Comparison of ENCODE assay signal across 8 cellular contexts in genomic region chr9:106862115-106862945, GRCh38. TPM values are rescaled to one million over a fixed set of nuclear protein-coding genes. Genes with fewer than 3 reads are reported as not detected.
DNase-seq lines count a peak whose midpoint lies in the region; ATAC-seq and TF ChIP-seq lines count a peak whose summit lies in the region.

No MANE protein-coding gene starts in this region.

- H3K9me3 ChIP-seq in BLaER1 treated with 17β-estradiol and CSF1 and Interleukin-3, amounts not matched to agents 10 nM and 100 nM (replicated peaks in 1 of 11) = peaks cover 19 to 29% (median 24%) of the 10 kb centered on the region in 11 experiments
- H3K9me3 ChIP-seq in neural cell (ENCODE audit: low read length) = no peaks in the 10 kb centered on the region
- no peaks in the 10 kb centered on the region for H3K9me3 ChIP-seq in Karpas-422 (ENCODE audit: low read length)

- peak overlapping the region in 9 of 11 experiments; percentile 70 to 80 (median 77); a peak in 18 of 22 replicates for H3K27ac ChIP-seq in BLaER1 treated with 17β-estradiol and CSF1 and Interleukin-3, amounts not matched to agents 10 nM and 100 nM
- H3K27ac ChIP-seq in neural cell (ENCODE audit: low read length) (peak overlapping the region; percentile 94), Karpas-422 (ENCODE audit: low read length) (no peak overlapping the region)

- H3K36me3 ChIP-seq in BLaER1 treated with 17β-estradiol and CSF1 and Interleukin-3, amounts not matched to agents 10 nM and 100 nM = no peaks in the 10 kb centered on the region
- no peaks in the 10 kb centered on the region for H3K36me3 ChIP-seq in neural cell (ENCODE audit: insufficient read depth, low read length)
- no peaks in the 10 kb centered on the region for H3K36me3 ChIP-seq in Karpas-422 (ENCODE audit: insufficient read depth, low read length)

- no peaks in the 10 kb centered on the region for H3K27me3 ChIP-seq in BLaER1 treated with 17β-estradiol and CSF1 and Interleukin-3, amounts not matched to agents 10 nM and 100 nM
- H3K27me3 ChIP-seq in neural cell (ENCODE audit: insufficient read depth, low read depth, low read length) (peaks cover 12% of the 10 kb centered on the region), Karpas-422 (ENCODE audit: low read length) (no peaks in the 10 kb centered on the region)

- peak overlapping the region in 10 of 11 experiments; percentile 68 to 83 (median 81); a peak in 20 of 22 replicates for H3K9ac ChIP-seq in BLaER1 treated with 17β-estradiol and CSF1 and Interleukin-3, amounts not matched to agents 10 nM and 100 nM
- H3K9ac ChIP-seq in neural cell (ENCODE audit: low read length) (peak overlapping the region; percentile 89), Karpas-422 (ENCODE audit: low read length) (no peak overlapping the region)

- peak; percentile 23 for TF ChIP-seq CTCF in fibroblast of the aortic adventitia (IDR thresholded peaks at IDR 0.05; ENCODE audit: insufficient read depth, low read length)
- TF ChIP-seq CTCF in neural cell (IDR thresholded peaks at IDR 0.05; ENCODE audit: poor library complexity, severe bottlenecking) = peak; percentile 47

- H3K79me2 ChIP-seq in neural cell (replicated peaks; ENCODE audit: insufficient read depth, low read length) (peaks cover 40% of the 10 kb centered on the region), Karpas-422 (ENCODE audit: low read length) (no peaks in the 10 kb centered on the region)

- H2AFZ ChIP-seq in neural cell (ENCODE audit: low read depth, low read length) = peak overlapping the region; percentile 70
- no peak overlapping the region for H2AFZ ChIP-seq in Karpas-422 (ENCODE audit: low read length)

- peak; percentile 54 for DNase-seq in HCEC 1CT
- DNase-seq in SW480 (ENCODE audit: low spot score) = peak; percentile 46
- peak; percentile 46 for DNase-seq in fibroblast of the aortic adventitia (ENCODE audit: low read depth)
- DNase-seq in Karpas-422 = no peak
- DNase-seq in AML-193 (lab: John Stamatoyannopoulos, UW) = no peak

- H3K4me2 ChIP-seq in BLaER1 treated with 17β-estradiol and CSF1 and Interleukin-3, amounts not matched to agents 10 nM and 100 nM = peak overlapping the region; percentile 52 to 82 (median 73); a peak in 20 of 22 replicates
- H3K4me2 ChIP-seq in neural cell (ENCODE audit: low read length) (peak overlapping the region; percentile 78), Karpas-422 (ENCODE audit: low read depth, low read length, poor library complexity, severe bottlenecking) (no peak overlapping the region)

- peaks cover 29% of the 10 kb centered on the region for H3F3A ChIP-seq in neural cell (ENCODE audit: insufficient read depth, low read length, poor library complexity, severe bottlenecking)

- no peak for TF ChIP-seq EP300 in neural cell (conservative IDR thresholded peaks at IDR 0.05; ENCODE audit: poor library complexity, severe bottlenecking)

- H3K4me3 ChIP-seq in BLaER1 treated with 17β-estradiol and CSF1 and Interleukin-3, amounts not matched to agents 10 nM and 100 nM = peak overlapping the region; percentile 62 to 75 (median 68)
- H3K4me3 ChIP-seq in fibroblast of the aortic adventitia (ENCODE audit: low read depth, low read length) = peak overlapping the region; percentile 91
- peak overlapping the region; percentile 85 for H3K4me3 ChIP-seq in neural cell (ENCODE audit: low read length)
- no peak overlapping the region for H3K4me3 ChIP-seq in Karpas-422 (ENCODE audit: low read length)

- H3K9me2 ChIP-seq in neural cell (ENCODE audit: insufficient read depth, low read length) (no peaks in the 10 kb centered on the region), Karpas-422 (replicated peaks; ENCODE audit: insufficient read depth, low read length) (no peaks in the 10 kb centered on the region)

- ATAC-seq in GM18498 (IDR thresholded peaks at IDR 0.05; ENCODE audit: unreplicated experiment) = no peak

- peak; percentile 54 for TF ChIP-seq RAD21 in neural cell (conservative IDR thresholded peaks at IDR 0.05)

- H4K20me1 ChIP-seq in BLaER1 treated with 17β-estradiol and CSF1 and Interleukin-3, amounts not matched to agents 10 nM and 100 nM = no peaks in the 10 kb centered on the region
- H4K20me1 ChIP-seq in neural cell (ENCODE audit: insufficient read depth) (no peaks in the 10 kb centered on the region), Karpas-422 (ENCODE audit: insufficient read depth, low read depth, low read length) (no peaks in the 10 kb centered on the region)

- H3K4me1 ChIP-seq in BLaER1 treated with 17β-estradiol and CSF1 and Interleukin-3, amounts not matched to agents 10 nM and 100 nM = peaks cover 0 to 15% (median 5%) of the 10 kb centered on the region in 10 experiments; a peak in 8 of 20 replicates
- no peaks in the 10 kb centered on the region for H3K4me1 ChIP-seq in Karpas-422 (ENCODE audit: low read length)

TF ChIP-seq in neural cell, 6 proteins besides CTCF, POLR2A, EP300 and RAD21:
- TF ChIP-seq MXI1 (conservative IDR thresholded peaks at IDR 0.05; ENCODE audit: poor library complexity, severe bottlenecking) (peak; percentile 89), TAF1 (IDR thresholded peaks at IDR 0.05; ENCODE audit: low read depth) (no peak), SMC3 (conservative IDR thresholded peaks at IDR 0.05; ENCODE audit: poor library complexity) (peak; percentile 59)

RNA-seq across cellular contexts. Expression of gene ZNF462, which starts 0.6 kb away (rescaled TPM):
- total RNA-seq in fibroblast of the aortic adventitia (ENCODE audit: low replicate concordance) = 9.1 and 30.0 TPM in 2 replicates
- 9.1 and 15.8 TPM in 2 replicates for polyA plus RNA-seq in neural cell
- polyA minus RNA-seq in neural cell = 149 and 177 TPM in 2 replicates
- total RNA-seq in Karpas-422 (2014; rRNA removed; shearing (Covaris generic); ENCODE audit: low replicate concordance) = not detected in 2 replicates

Comparison
In these comparisons a context has a peak if more than half of its experiments do, and no peak if none do; other contexts are left out.
1. DNase-seq: peak in HCEC 1CT (single experiment), SW480 (single experiment) and fibroblast of the aortic adventitia (single experiment); none in Karpas-422 (single experiment) and AML-193 (0 of 2).
2. RNA of gene ZNF462, which starts 0.6 kb away (total RNA-seq): 9.1 to 30.0 TPM in fibroblast of the aortic adventitia; not detected in Karpas-422; every median in the first group is over 10 times any median in the second.